1 cellular context compared by ENCODE assay signal in genomic region chr7:69599879-69600764, GRCh38.
TF ChIP-seq lines count a peak whose summit lies in the region.

No MANE protein-coding gene starts in this region.

TF ChIP-seq in HEK293, 187 proteins besides CTCF, POLR2A, EP300 and RAD21 (continued from another document):
- TF ChIP-seq ZNF302 (tag by site-specific recombination; IDR thresholded peaks at IDR 0.05; ENCODE audit: low read depth), result no peak
- no peak for TF ChIP-seq SP3 (tag by site-specific recombination; IDR thresholded peaks at IDR 0.05)
- peak; percentile 63 for TF ChIP-seq ZBTB8A (tag by site-specific recombination; IDR thresholded peaks at IDR 0.05)
- no peak for TF ChIP-seq ZNF426 (tag by site-specific recombination; IDR thresholded peaks at IDR 0.05)
- no peak for TF ChIP-seq ZNF664 (tag by site-specific recombination; IDR thresholded peaks at IDR 0.05)
- TF ChIP-seq ZNF341 (tag by site-specific recombination; IDR thresholded peaks at IDR 0.05; ENCODE audit: low read depth), result peak; percentile 95
- TF ChIP-seq GLIS2 (tag by site-specific recombination; IDR thresholded peaks at IDR 0.05), result peak; percentile 78
- no peak for TF ChIP-seq ZNF274 (IDR thresholded peaks at IDR 0.05; ENCODE audit: low read length)
- TF ChIP-seq ZNF274 (tag by site-specific recombination; IDR thresholded peaks at IDR 0.05; ENCODE audit: borderline replicate concordance), result no peak
- TF ChIP-seq ZSCAN23 (tag by site-specific recombination; IDR thresholded peaks at IDR 0.05), result no peak
- no peak for TF ChIP-seq ZNF529 (tag by site-specific recombination; IDR thresholded peaks at IDR 0.05; ENCODE audit: insufficient replicate concordance)
- no peak for TF ChIP-seq ZNF830 (tag by site-specific recombination; IDR thresholded peaks at IDR 0.05; ENCODE audit: low read depth)
- no peak for TF ChIP-seq ZNF354C (tag by site-specific recombination; IDR thresholded peaks at IDR 0.05; ENCODE audit: borderline replicate concordance, low read depth)
- no peak for TF ChIP-seq SCRT2 (tag by site-specific recombination; IDR thresholded peaks at IDR 0.05)
- TF ChIP-seq YY1 (tag by site-specific recombination; IDR thresholded peaks at IDR 0.05), result no peak
- no peak for TF ChIP-seq ZNF785 (tag by site-specific recombination; IDR thresholded peaks at IDR 0.05)
- TF ChIP-seq ZNF174 (tag by site-specific recombination; IDR thresholded peaks at IDR 0.05), result no peak
- TF ChIP-seq, protein P1, sequence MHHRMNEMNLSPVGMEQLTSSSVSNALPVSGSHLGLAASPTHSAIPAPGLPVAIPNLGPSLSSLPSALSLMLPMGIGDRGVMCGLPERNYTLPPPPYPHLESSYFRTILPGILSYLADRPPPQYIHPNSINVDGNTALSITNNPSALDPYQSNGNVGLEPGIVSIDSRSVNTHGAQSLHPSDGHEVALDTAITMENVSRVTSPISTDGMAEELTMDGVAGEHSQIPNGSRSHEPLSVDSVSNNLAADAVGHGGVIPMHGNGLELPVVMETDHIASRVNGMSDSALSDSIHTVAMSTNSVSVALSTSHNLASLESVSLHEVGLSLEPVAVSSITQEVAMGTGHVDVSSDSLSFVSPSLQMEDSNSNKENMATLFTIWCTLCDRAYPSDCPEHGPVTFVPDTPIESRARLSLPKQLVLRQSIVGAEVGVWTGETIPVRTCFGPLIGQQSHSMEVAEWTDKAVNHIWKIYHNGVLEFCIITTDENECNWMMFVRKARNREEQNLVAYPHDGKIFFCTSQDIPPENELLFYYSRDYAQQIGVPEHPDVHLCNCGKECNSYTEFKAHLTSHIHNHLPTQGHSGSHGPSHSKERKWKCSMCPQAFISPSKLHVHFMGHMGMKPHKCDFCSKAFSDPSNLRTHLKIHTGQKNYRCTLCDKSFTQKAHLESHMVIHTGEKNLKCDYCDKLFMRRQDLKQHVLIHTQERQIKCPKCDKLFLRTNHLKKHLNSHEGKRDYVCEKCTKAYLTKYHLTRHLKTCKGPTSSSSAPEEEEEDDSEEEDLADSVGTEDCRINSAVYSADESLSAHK (tag by site-specific recombination; IDR thresholded peaks at IDR 0.05), result peak; percentile 57; the same call in 1 of the 2 replicates
- TF ChIP-seq ZNF521 (tag by site-specific recombination; IDR thresholded peaks at IDR 0.05), result no peak
- no peak for TF ChIP-seq ZNF558 (tag by site-specific recombination; IDR thresholded peaks at IDR 0.05)
- no peak for TF ChIP-seq HOXC10 (CRISPR knock-in tag; IDR thresholded peaks at IDR 0.05)
- TF ChIP-seq ZNF16 (tag by site-specific recombination; IDR thresholded peaks at IDR 0.05; ENCODE audit: low read depth), result no peak
- TF ChIP-seq ZNF600 (tag by site-specific recombination; IDR thresholded peaks at IDR 0.05), result 0 out of 2 replicates have a peak, but pooled peaks have one; percentile 35
- no peak for TF ChIP-seq ZSCAN5A (tag by site-specific recombination; IDR thresholded peaks at IDR 0.05)
- TF ChIP-seq ZNF18 (tag by site-specific recombination; IDR thresholded peaks at IDR 0.05), result peak; percentile 14; the same call in 1 of the 2 replicates
- peak; percentile 37; the same call in 1 of the 2 replicates for TF ChIP-seq ZNF2 (tag by site-specific recombination; IDR thresholded peaks at IDR 0.05)
- 0 out of 2 replicates have a peak, but pooled peaks have one; percentile 19 for TF ChIP-seq KLF1 (tag by site-specific recombination; IDR thresholded peaks at IDR 0.05)
- TF ChIP-seq YY2 (tag by site-specific recombination; IDR thresholded peaks at IDR 0.05), result peak; percentile 48; the same call in 1 of the 2 replicates
- TF ChIP-seq, protein P2, sequence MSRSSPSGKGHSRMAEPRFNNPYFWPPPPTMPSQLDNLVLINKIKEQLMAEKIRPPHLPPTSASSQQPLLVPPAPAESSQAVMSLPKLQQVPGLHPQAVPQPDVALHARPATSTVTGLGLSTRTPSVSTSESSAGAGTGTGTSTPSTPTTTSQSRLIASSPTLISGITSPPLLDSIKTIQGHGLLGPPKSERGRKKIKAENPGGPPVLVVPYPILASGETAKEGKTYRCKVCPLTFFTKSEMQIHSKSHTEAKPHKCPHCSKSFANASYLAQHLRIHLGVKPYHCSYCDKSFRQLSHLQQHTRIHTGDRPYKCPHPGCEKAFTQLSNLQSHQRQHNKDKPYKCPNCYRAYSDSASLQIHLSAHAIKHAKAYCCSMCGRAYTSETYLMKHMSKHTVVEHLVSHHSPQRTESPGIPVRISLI (tag by site-specific recombination; IDR thresholded peaks at IDR 0.05), result peak; percentile 79; the same call in 1 of the 2 replicates
- TF ChIP-seq ZNF23 (tag by site-specific recombination; IDR thresholded peaks at IDR 0.05; ENCODE audit: borderline replicate concordance), result no peak
- TF ChIP-seq ZBTB10 (tag by site-specific recombination; IDR thresholded peaks at IDR 0.05), result peak; percentile 91
- TF ChIP-seq, protein P3, sequence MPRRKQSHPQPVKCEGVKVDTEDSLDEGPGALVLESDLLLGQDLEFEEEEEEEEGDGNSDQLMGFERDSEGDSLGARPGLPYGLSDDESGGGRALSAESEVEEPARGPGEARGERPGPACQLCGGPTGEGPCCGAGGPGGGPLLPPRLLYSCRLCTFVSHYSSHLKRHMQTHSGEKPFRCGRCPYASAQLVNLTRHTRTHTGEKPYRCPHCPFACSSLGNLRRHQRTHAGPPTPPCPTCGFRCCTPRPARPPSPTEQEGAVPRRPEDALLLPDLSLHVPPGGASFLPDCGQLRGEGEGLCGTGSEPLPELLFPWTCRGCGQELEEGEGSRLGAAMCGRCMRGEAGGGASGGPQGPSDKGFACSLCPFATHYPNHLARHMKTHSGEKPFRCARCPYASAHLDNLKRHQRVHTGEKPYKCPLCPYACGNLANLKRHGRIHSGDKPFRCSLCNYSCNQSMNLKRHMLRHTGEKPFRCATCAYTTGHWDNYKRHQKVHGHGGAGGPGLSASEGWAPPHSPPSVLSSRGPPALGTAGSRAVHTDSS (tag by site-specific recombination; IDR thresholded peaks at IDR 0.05), result 0 out of 2 replicates have a peak, but pooled peaks have one; percentile 17
- TF ChIP-seq ZNF629 (tag by site-specific recombination; IDR thresholded peaks at IDR 0.05), result peak; percentile 26; the same call in 1 of the 2 replicates
- peak; percentile 61 for TF ChIP-seq ZBTB20 (tag by site-specific recombination; IDR thresholded peaks at IDR 0.05)
- TF ChIP-seq ZNF24 (tag by site-specific recombination; IDR thresholded peaks at IDR 0.05), result peak; percentile 27; the same call in 1 of the 2 replicates
